ENCODE assay signal across 14 cellular contexts in genomic region chr6:153099636-153100035, GRCh38. TPM values are rescaled to one million over a fixed set of nuclear protein-coding genes. Genes with fewer than 3 reads are reported as not detected.
DNase-seq lines count a peak whose midpoint lies in the region; ATAC-seq and TF ChIP-seq lines count a peak whose summit lies in the region.
"Had no signal": no experiment of that assay in that cellular context is flagged by ENCODE, and none has a peak within 500 bp of the region (broad histone marks: within the 10 kb centered on the region; RNA-seq: fewer than 3 reads in every experiment).

No MANE protein-coding gene starts in this region.

- DNase-seq in erythroblast (lab: John Stamatoyannopoulos, UW) (peak; percentile 20 to 41), NCI-H1436 treated with DMSO at 0.1 percent for 48 hours (lab: John Stamatoyannopoulos, UW) (no peak), A172 (ENCODE audit: low spot score) (no peak)
- DNase-seq: activated CD4-positive, alpha-beta T cell treated with anti-CD3 and anti-CD28 coated beads, Interleukin-2, amount 50 U/mL, for 4 hours; activated effector memory CD4-positive, alpha-beta T cell treated with anti-CD3 and anti-CD28 coated beads, Interleukin-2, amount 50 U/mL, for 16 hours; GDM1; heart left ventricle; KBM-7; left lung had no signal

- ATAC-seq in GM19023 (IDR thresholded peaks at IDR 0.05; ENCODE audit: unreplicated experiment) (peak; percentile 64), GM21723 (IDR thresholded peaks at IDR 0.05; ENCODE audit: unreplicated experiment) (peak; percentile 73), HG03439 (IDR thresholded peaks at IDR 0.05; ENCODE audit: unreplicated experiment) (peak; percentile 69), esophagus mucosa (no peak)
- ATAC-seq: heart left ventricle, left lung had no signal

- TF ChIP-seq POLR2A in erythroblast (IDR thresholded peaks at IDR 0.05; ENCODE audit: low read length) = no peak

RNA-seq across cellular contexts. Expression of gene RGS17, which starts 31.4 kb away (rescaled TPM):
- 2.9 and 6.5 TPM in 2 replicates for total RNA-seq in A172 (2014; rRNA removed; shearing (Covaris generic))
- total RNA-seq in esophagus mucosa = 1.6 TPM
- total RNA-seq: OCI-LY7 had no signal

Comparison
In these comparisons a context has a peak if more than half of its experiments do, and no peak if none do; other contexts are left out.
1. DNase-seq: peak in erythroblast (2 of 2); none in NCI-H1436 treated with DMSO at 0.1 percent for 48 hours (single experiment) and A172 (single experiment).